16 cellular contexts compared by ENCODE assay signal in the genomic region with DNA sequence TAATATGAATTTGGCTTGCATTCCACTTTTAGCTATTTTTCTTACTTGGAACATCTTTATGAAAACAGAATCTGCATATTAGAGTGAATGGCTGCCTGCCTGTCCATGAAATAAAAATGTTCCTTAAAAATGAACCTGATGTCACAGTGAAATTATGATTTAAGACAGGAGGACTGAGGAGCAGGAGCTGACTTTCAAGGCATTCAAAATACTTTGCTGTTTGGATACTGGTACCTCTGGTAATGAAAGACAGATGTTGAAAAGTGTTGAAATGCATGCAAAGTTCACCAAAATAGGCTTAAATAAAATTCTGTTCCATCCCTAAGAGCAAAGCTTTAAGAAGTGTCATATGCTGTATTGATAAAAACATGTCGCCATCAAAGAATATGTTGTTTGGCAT. TPM values are rescaled to one million over a fixed set of nuclear protein-coding genes. Genes with fewer than 3 reads are reported as not detected.
A peak's percentile ranks its signal among the peaks of the same experiment; 100 is the strongest.
DNase-seq lines count a peak whose midpoint lies in the region; ATAC-seq and TF ChIP-seq lines count a peak whose summit lies in the region.
"Had no signal": no experiment of that assay in that cellular context is flagged by ENCODE, and none has a peak within 500 bp of the region (broad histone marks: within the 10 kb centered on the region; RNA-seq: fewer than 3 reads in every experiment).

No MANE protein-coding gene starts in this region.

- H3K9me3 ChIP-seq in ascending aorta (no peaks in the 10 kb centered on the region), osteoblast (ENCODE audit: low read depth, low read length) (no peaks in the 10 kb centered on the region)
- H3K9me3 ChIP-seq: left lung had no signal

- H3K4me2 ChIP-seq in osteoblast (ENCODE audit: insufficient read depth, low read length): no peak overlapping the region

- H3K9me3 Mint-ChIP-seq in progenitor cell of endocrine pancreas (ENCODE audit: low read depth): no peaks in the 10 kb centered on the region
- H3K9me3 Mint-ChIP-seq in activated T-cell treated with anti-CD3 and anti-CD28 coated beads, Interleukin-2, amount 50 U/mL, for 24 hours: no peaks in the 10 kb centered on the region
- H3K9me3 Mint-ChIP-seq: stimulated activated naive CD8-positive, alpha-beta T cell treated with anti-CD3 and anti-CD28 coated beads, Interleukin-15, amount 100 ng/mL, for 72 hours had no signal

- intact Hi-C loops in ascending aorta (cut with DNase I): loop anchor here (2.0 kb wide), 1 partner anchor 166 kb away; no protein-coding TSS in a partner anchor

- H3K4me1 ChIP-seq in ascending aorta (peaks cover 6 to 40% of the 10 kb centered on the region in 2 donors), osteoblast (ENCODE audit: insufficient read depth, low read length) (peaks cover 4% of the 10 kb centered on the region)

- no peaks in the 10 kb centered on the region for H3K79me2 ChIP-seq in osteoblast (ENCODE audit: insufficient read depth, low read length)

- peaks cover 15% of the 10 kb centered on the region for H3K4me1 Mint-ChIP-seq in progenitor cell of endocrine pancreas (ENCODE audit: low read depth)
- H3K4me1 Mint-ChIP-seq in activated T-cell treated with anti-CD3 and anti-CD28 coated beads, Interleukin-2, amount 50 U/mL, for 24 hours (ENCODE audit: low read depth): peaks cover 15% of the 10 kb centered on the region

- H3K4me3 ChIP-seq in AG10803 (ENCODE audit: low read length) (no peak overlapping the region), ascending aorta (peak overlapping the region; percentile 80 to 86), osteoblast (ENCODE audit: insufficient read depth, low read length) (no peak overlapping the region)

- H3K27ac ChIP-seq in ascending aorta (peak overlapping the region; percentile 89 to 95), osteoblast (ENCODE audit: low read depth, low read length) (no peak overlapping the region)
- H3K27ac ChIP-seq: left lung had no signal

- no peaks in the 10 kb centered on the region for H3K27me3 ChIP-seq in ascending aorta
- peaks cover 74% of the 10 kb centered on the region for H3K27me3 ChIP-seq in osteoblast (ENCODE audit: insufficient read depth, low read length)

- no peak overlapping the region for H2AFZ ChIP-seq in osteoblast (ENCODE audit: low read length)

- peaks cover 55% of the 10 kb centered on the region for H3K27me3 Mint-ChIP-seq in progenitor cell of endocrine pancreas
- H3K27me3 Mint-ChIP-seq in activated T-cell treated with anti-CD3 and anti-CD28 coated beads, Interleukin-2, amount 50 U/mL, for 24 hours: peaks cover 79% of the 10 kb centered on the region

- TF ChIP-seq CTCF in AG10803 (conservative IDR thresholded peaks at IDR 0.05; ENCODE audit: low read length): no peak
- no peak for TF ChIP-seq CTCF in ascending aorta (IDR thresholded peaks at IDR 0.05)
- no peak for TF ChIP-seq CTCF in progenitor cell of endocrine pancreas (IDR thresholded peaks at IDR 0.05; ENCODE audit: unreplicated experiment)
- TF ChIP-seq CTCF in osteoblast (IDR thresholded peaks at IDR 0.05; ENCODE audit: extremely low read depth, low read depth, low read length): no peak

- peaks cover 8% of the 10 kb centered on the region for H3K36me3 Mint-ChIP-seq in progenitor cell of endocrine pancreas (ENCODE audit: insufficient read depth)
- H3K36me3 Mint-ChIP-seq in activated T-cell treated with anti-CD3 and anti-CD28 coated beads, Interleukin-2, amount 50 U/mL, for 24 hours (ENCODE audit: low read depth): no peaks in the 10 kb centered on the region

- peak overlapping the region; percentile 30 for H3K4me3 Mint-ChIP-seq in progenitor cell of endocrine pancreas (ENCODE audit: low read depth)
- H3K4me3 Mint-ChIP-seq in activated T-cell treated with anti-CD3 and anti-CD28 coated beads, Interleukin-2, amount 50 U/mL, for 24 hours: no peak overlapping the region

- no peaks in the 10 kb centered on the region for H4K20me1 ChIP-seq in osteoblast (ENCODE audit: insufficient read depth, low read length)

- no peak for ATAC-seq in HG03175 (IDR thresholded peaks at IDR 0.05; ENCODE audit: unreplicated experiment)
- ATAC-seq: left lung; stimulated activated naive CD8-positive, alpha-beta T cell treated with anti-CD3 and anti-CD28 coated beads, Interleukin-15, amount 100 ng/mL, for 72 hours had no signal

- H3K36me3 ChIP-seq in ascending aorta (no peaks in the 10 kb centered on the region), osteoblast (ENCODE audit: insufficient read depth, low read length) (no peaks in the 10 kb centered on the region)
- H3K36me3 ChIP-seq: left lung had no signal

- H3K27ac Mint-ChIP-seq in progenitor cell of endocrine pancreas: no peak overlapping the region
- no peak overlapping the region for H3K27ac Mint-ChIP-seq in activated T-cell treated with anti-CD3 and anti-CD28 coated beads, Interleukin-2, amount 50 U/mL, for 24 hours
- H3K27ac Mint-ChIP-seq: stimulated activated naive CD8-positive, alpha-beta T cell treated with anti-CD3 and anti-CD28 coated beads, Interleukin-15, amount 100 ng/mL, for 72 hours had no signal

- DNase-seq in AG10803 (ENCODE audit: low read depth) (peak; percentile 70), ascending aorta (ENCODE audit: low spot score in 2 of 2) (no peak), fibroblast of the conjunctiva (ENCODE audit: low read depth) (peak; percentile 53), progenitor cell of endocrine pancreas (ENCODE audit: low spot score, unreplicated experiment) (no peak), osteoblast (ENCODE audit: insufficient read length, low spot score, missing footprints) (no peak), activated gamma-delta T cell treated with Interleukin-2 at 50 U/mL for 16 hours (no peak)
- DNase-seq in activated T-cell treated with anti-CD3 and anti-CD28 coated beads, Interleukin-2, amount 50 U/mL, for 24 hours: no peak
- DNase-seq: erythroblast; GDM1; left lung; NCI-H146; NCI-H2227 treated with DMSO at 0.1 percent for 48 hours; RPMI8226; stimulated activated naive CD8-positive, alpha-beta T cell treated with anti-CD3 and anti-CD28 coated beads, Interleukin-15, amount 100 ng/mL, for 72 hours; T-helper 1 cell had no signal

RNA-seq across cellular contexts. Expression of a gene that starts 1.7 kb away (rescaled TPM):
- total RNA-seq in ascending aorta (32.2 TPM), progenitor cell of endocrine pancreas (84.4 and 86.5 TPM in 2 replicates), osteoblast (27.5 and 34.8 TPM in 2 replicates)

Comparison
In these comparisons a context has a peak if more than half of its experiments do, and no peak if none do; other contexts are left out.
1. DNase-seq: peak in AG10803 (single experiment) and fibroblast of the conjunctiva (single experiment); none in ascending aorta (0 of 2), progenitor cell of endocrine pancreas (single experiment), activated T-cell treated with anti-CD3 and anti-CD28 coated beads, Interleukin-2, amount 50 U/mL, for 24 hours (single experiment), osteoblast (single experiment) and activated gamma-delta T cell treated with Interleukin-2 at 50 U/mL for 16 hours (single experiment).
2. H3K4me3 ChIP-seq: peak in ascending aorta (2 of 2); none in AG10803 (single experiment) and osteoblast (single experiment).